1 cellular context compared by ENCODE assay signal in the genomic region with DNA sequence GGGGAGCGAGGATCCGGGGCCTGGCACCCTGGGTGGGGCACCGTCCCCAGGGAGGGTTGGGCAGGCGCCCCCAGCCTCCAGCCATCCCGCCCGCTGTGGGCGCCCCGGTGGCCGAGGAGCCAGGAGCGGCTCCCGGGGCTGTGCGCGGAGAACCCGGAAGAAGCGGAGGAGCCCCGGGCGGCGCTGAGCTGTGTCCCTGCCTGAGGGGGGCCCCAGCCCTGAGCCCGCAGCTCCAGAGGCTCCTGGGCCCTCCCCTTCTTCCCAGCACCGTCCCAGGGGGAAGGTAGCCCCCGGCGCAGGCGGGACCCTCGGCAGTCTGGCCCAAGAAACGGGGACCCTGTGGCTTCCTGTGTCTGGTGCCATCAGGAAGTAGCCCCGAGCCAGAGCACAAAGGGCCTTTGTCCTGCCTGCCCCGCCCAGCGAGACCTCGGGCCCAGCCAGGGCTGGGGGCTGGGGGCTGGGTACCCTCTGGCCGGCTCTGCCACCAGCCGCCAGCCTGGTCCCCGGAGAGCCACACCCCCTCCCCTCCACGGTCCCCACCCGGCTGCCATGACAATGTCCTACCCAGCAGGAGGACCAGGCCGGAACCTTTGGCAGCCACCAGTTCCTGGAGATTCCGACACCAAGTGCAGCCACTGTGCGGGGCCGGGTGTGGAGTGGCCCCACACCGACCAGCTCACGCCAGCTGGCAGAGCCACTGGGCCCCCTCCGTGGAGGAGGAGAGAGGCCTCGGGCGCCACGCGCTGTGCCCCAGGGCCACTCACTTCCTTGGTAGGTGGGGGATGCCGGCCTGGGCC.
TF ChIP-seq lines count a peak whose summit lies in the region.

No MANE protein-coding gene starts in this region.

TF ChIP-seq in GM12878, 131 proteins besides CTCF, POLR2A, EP300 and RAD21 (continued from another document and continues in another):
- TF ChIP-seq, protein P1, sequence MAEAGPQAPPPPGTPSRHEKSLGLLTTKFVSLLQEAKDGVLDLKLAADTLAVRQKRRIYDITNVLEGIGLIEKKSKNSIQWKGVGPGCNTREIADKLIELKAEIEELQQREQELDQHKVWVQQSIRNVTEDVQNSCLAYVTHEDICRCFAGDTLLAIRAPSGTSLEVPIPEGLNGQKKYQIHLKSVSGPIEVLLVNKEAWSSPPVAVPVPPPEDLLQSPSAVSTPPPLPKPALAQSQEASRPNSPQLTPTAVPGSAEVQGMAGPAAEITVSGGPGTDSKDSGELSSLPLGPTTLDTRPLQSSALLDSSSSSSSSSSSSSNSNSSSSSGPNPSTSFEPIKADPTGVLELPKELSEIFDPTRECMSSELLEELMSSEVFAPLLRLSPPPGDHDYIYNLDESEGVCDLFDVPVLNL (IDR thresholded peaks at IDR 0.05; ENCODE audit: low read depth, low read length) = no peak
- TF ChIP-seq RFX5 (IDR thresholded peaks at IDR 0.05; ENCODE audit: low read depth, low read length) (no peak), SIX5 (IDR thresholded peaks at IDR 0.05; ENCODE audit: low read depth, low read length, severe bottlenecking) (no peak), HDGF (IDR thresholded peaks at IDR 0.05) (peak; percentile 52; the same call in 1 of the 2 replicates), SRF (IDR thresholded peaks at IDR 0.05; ENCODE audit: low read depth in 2 of 2, low read length in 2 of 2) (no peak), ETV6 (conservative IDR thresholded peaks at IDR 0.05 in 1 of 2, IDR thresholded peaks at IDR 0.05 in 1 of 2; ENCODE audit: borderline replicate concordance in 1 of 2, low read depth in 1 of 2) (no peak), NFXL1 (IDR thresholded peaks at IDR 0.05; ENCODE audit: borderline replicate concordance) (no peak), SREBF2 (IDR thresholded peaks at IDR 0.05; ENCODE audit: low read length) (no peak), BHLHE40 (IDR thresholded peaks at IDR 0.05; ENCODE audit: borderline replicate concordance in 1 of 2, low read depth in 2 of 2, low read length in 1 of 2) (peak in 1 of 2 experiments; percentile 44; a peak in 1 of 4 replicates), WRNIP1 (IDR thresholded peaks at IDR 0.05; ENCODE audit: borderline replicate concordance, low read depth, low read length) (no peak), NR2C1 (IDR thresholded peaks at IDR 0.05) (peak; percentile 19), SMARCA5 (IDR thresholded peaks at IDR 0.05) (no peak), SPI1 (IDR thresholded peaks at IDR 0.05; ENCODE audit: borderline replicate concordance, insufficient read depth, low read depth, low read length) (no peak), KLF5 (IDR thresholded peaks at IDR 0.05; ENCODE audit: partially characterized antibody) (no peak), POLR2AphosphoS2 (IDR thresholded peaks at IDR 0.05; ENCODE audit: low read depth, low read length) (peak; percentile 67; the same call in 1 of the 2 replicates), RELA (IDR thresholded peaks at IDR 0.05; ENCODE audit: borderline replicate concordance, partially characterized antibody) (no peak), ESRRA (IDR thresholded peaks at IDR 0.05; ENCODE audit: low read length) (no peak)
- TF ChIP-seq, protein P2, sequence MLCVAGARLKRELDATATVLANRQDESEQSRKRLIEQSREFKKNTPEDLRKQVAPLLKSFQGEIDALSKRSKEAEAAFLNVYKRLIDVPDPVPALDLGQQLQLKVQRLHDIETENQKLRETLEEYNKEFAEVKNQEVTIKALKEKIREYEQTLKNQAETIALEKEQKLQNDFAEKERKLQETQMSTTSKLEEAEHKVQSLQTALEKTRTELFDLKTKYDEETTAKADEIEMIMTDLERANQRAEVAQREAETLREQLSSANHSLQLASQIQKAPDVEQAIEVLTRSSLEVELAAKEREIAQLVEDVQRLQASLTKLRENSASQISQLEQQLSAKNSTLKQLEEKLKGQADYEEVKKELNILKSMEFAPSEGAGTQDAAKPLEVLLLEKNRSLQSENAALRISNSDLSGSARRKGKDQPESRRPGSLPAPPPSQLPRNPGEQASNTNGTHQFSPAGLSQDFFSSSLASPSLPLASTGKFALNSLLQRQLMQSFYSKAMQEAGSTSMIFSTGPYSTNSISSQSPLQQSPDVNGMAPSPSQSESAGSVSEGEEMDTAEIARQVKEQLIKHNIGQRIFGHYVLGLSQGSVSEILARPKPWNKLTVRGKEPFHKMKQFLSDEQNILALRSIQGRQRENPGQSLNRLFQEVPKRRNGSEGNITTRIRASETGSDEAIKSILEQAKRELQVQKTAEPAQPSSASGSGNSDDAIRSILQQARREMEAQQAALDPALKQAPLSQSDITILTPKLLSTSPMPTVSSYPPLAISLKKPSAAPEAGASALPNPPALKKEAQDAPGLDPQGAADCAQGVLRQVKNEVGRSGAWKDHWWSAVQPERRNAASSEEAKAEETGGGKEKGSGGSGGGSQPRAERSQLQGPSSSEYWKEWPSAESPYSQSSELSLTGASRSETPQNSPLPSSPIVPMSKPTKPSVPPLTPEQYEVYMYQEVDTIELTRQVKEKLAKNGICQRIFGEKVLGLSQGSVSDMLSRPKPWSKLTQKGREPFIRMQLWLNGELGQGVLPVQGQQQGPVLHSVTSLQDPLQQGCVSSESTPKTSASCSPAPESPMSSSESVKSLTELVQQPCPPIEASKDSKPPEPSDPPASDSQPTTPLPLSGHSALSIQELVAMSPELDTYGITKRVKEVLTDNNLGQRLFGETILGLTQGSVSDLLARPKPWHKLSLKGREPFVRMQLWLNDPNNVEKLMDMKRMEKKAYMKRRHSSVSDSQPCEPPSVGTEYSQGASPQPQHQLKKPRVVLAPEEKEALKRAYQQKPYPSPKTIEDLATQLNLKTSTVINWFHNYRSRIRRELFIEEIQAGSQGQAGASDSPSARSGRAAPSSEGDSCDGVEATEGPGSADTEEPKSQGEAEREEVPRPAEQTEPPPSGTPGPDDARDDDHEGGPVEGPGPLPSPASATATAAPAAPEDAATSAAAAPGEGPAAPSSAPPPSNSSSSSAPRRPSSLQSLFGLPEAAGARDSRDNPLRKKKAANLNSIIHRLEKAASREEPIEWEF (IDR thresholded peaks at IDR 0.05; ENCODE audit: insufficient replicate concordance, low read depth, low read length) = no peak
- TF ChIP-seq, protein P3, sequence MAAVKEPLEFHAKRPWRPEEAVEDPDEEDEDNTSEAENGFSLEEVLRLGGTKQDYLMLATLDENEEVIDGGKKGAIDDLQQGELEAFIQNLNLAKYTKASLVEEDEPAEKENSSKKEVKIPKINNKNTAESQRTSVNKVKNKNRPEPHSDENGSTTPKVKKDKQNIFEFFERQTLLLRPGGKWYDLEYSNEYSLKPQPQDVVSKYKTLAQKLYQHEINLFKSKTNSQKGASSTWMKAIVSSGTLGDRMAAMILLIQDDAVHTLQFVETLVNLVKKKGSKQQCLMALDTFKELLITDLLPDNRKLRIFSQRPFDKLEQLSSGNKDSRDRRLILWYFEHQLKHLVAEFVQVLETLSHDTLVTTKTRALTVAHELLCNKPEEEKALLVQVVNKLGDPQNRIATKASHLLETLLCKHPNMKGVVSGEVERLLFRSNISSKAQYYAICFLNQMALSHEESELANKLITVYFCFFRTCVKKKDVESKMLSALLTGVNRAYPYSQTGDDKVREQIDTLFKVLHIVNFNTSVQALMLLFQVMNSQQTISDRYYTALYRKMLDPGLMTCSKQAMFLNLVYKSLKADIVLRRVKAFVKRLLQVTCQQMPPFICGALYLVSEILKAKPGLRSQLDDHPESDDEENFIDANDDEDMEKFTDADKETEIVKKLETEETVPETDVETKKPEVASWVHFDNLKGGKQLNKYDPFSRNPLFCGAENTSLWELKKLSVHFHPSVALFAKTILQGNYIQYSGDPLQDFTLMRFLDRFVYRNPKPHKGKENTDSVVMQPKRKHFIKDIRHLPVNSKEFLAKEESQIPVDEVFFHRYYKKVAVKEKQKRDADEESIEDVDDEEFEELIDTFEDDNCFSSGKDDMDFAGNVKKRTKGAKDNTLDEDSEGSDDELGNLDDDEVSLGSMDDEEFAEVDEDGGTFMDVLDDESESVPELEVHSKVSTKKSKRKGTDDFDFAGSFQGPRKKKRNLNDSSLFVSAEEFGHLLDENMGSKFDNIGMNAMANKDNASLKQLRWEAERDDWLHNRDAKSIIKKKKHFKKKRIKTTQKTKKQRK (IDR thresholded peaks at IDR 0.05; ENCODE audit: low read depth, low read length) = no peak
- TF ChIP-seq, protein P4, sequence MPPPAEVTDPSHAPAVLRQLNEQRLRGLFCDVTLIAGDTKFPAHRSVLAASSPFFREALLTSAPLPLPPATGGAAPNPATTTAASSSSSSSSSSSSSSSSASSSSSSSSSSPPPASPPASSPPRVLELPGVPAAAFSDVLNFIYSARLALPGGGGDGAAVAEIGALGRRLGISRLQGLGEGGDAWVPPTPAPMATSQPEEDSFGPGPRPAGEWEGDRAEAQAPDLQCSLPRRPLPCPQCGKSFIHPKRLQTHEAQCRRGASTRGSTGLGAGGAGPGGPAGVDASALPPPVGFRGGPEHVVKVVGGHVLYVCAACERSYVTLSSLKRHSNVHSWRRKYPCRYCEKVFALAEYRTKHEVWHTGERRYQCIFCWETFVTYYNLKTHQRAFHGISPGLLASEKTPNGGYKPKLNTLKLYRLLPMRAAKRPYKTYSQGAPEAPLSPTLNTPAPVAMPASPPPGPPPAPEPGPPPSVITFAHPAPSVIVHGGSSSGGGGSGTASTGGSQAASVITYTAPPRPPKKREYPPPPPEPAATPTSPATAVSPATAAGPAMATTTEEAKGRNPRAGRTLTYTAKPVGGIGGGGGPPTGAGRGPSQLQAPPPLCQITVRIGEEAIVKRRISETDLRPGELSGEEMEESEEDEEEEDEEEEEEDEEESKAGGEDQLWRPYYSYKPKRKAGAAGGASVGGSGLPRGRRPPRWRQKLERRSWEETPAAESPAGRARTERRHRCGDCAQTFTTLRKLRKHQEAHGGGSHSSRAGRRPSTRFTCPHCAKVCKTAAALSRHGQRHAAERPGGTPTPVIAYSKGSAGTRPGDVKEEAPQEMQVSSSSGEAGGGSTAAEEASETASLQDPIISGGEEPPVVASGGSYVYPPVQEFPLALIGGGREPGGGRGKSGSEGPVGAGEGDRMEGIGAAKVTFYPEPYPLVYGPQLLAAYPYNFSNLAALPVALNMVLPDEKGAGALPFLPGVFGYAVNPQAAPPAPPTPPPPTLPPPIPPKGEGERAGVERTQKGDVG (CRISPR knock-in tag; IDR thresholded peaks at IDR 0.05) = no peak
- TF ChIP-seq, protein P5, sequence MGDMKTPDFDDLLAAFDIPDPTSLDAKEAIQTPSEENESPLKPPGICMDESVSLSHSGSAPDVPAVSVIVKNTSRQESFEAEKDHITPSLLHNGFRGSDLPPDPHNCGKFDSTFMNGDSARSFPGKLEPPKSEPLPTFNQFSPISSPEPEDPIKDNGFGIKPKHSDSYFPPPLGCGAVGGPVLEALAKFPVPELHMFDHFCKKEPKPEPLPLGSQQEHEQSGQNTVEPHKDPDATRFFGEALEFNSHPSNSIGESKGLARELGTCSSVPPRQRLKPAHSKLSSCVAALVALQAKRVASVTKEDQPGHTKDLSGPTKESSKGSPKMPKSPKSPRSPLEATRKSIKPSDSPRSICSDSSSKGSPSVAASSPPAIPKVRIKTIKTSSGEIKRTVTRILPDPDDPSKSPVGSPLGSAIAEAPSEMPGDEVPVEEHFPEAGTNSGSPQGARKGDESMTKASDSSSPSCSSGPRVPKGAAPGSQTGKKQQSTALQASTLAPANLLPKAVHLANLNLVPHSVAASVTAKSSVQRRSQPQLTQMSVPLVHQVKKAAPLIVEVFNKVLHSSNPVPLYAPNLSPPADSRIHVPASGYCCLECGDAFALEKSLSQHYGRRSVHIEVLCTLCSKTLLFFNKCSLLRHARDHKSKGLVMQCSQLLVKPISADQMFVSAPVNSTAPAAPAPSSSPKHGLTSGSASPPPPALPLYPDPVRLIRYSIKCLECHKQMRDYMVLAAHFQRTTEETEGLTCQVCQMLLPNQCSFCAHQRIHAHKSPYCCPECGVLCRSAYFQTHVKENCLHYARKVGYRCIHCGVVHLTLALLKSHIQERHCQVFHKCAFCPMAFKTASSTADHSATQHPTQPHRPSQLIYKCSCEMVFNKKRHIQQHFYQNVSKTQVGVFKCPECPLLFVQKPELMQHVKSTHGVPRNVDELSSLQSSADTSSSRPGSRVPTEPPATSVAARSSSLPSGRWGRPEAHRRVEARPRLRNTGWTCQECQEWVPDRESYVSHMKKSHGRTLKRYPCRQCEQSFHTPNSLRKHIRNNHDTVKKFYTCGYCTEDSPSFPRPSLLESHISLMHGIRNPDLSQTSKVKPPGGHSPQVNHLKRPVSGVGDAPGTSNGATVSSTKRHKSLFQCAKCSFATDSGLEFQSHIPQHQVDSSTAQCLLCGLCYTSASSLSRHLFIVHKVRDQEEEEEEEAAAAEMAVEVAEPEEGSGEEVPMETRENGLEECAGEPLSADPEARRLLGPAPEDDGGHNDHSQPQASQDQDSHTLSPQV (IDR thresholded peaks at IDR 0.05) = no peak
- TF ChIP-seq, protein P6, sequence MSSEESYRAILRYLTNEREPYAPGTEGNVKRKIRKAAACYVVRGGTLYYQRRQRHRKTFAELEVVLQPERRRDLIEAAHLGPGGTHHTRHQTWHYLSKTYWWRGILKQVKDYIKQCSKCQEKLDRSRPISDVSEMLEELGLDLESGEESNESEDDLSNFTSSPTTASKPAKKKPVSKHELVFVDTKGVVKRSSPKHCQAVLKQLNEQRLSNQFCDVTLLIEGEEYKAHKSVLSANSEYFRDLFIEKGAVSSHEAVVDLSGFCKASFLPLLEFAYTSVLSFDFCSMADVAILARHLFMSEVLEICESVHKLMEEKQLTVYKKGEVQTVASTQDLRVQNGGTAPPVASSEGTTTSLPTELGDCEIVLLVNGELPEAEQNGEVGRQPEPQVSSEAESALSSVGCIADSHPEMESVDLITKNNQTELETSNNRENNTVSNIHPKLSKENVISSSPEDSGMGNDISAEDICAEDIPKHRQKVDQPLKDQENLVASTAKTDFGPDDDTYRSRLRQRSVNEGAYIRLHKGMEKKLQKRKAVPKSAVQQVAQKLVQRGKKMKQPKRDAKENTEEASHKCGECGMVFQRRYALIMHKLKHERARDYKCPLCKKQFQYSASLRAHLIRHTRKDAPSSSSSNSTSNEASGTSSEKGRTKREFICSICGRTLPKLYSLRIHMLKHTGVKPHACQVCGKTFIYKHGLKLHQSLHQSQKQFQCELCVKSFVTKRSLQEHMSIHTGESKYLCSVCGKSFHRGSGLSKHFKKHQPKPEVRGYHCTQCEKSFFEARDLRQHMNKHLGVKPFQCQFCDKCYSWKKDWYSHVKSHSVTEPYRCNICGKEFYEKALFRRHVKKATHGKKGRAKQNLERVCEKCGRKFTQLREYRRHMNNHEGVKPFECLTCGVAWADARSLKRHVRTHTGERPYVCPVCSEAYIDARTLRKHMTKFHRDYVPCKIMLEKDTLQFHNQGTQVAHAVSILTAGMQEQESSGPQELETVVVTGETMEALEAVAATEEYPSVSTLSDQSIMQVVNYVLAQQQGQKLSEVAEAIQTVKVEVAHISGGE (CRISPR knock-in tag; IDR thresholded peaks at IDR 0.05) = no peak
- TF ChIP-seq, protein P7, sequence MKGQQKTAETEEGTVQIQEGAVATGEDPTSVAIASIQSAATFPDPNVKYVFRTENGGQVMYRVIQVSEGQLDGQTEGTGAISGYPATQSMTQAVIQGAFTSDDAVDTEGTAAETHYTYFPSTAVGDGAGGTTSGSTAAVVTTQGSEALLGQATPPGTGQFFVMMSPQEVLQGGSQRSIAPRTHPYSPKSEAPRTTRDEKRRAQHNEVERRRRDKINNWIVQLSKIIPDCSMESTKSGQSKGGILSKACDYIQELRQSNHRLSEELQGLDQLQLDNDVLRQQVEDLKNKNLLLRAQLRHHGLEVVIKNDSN (IDR thresholded peaks at IDR 0.05; ENCODE audit: borderline replicate concordance, extremely low read length, insufficient read depth, low read depth, low read length) = no peak
